24 cellular contexts compared by ENCODE assay signal in the genomic region with DNA sequence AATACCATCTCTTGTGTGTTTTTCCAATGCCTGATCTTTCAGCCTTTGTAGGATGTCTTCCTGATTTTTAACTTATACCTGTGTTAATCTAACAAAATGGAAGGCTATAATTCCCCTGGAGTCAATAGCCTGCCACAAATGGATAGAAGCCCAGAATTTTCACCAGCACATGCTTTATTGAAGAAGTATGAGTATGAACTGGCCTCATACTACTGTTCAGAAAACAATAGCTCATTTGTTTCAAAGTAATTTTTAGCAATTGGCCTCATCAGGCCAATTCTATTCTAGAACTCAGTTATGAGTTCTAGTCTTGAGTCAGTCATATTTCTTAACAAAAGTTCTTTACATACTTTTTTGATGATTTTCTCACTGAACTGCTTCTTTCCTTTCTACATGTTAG.
"Had no signal": no experiment of that assay in that cellular context is flagged by ENCODE, and none has a peak within 500 bp of the region (broad histone marks: within the 10 kb centered on the region; RNA-seq: fewer than 3 reads in every experiment).

No MANE protein-coding gene starts in this region.

- FAIRE-seq: colon, TTC549 had no signal

- DNase-seq: activated CD4-positive, alpha-beta T cell treated with anti-CD3 and anti-CD28 coated beads for 48 hours; activated CD4-positive, alpha-beta T cell treated with anti-CD3 and anti-CD28 coated beads, Interleukin-2, amount 50 U/mL, for 48 hours; activated CD8-positive, alpha-beta memory T cell treated with anti-CD3 and anti-CD28 coated beads for 24 hours; activated effector memory CD4-positive, alpha-beta T cell treated with Interleukin-2 at 50 U/mL for 16 hours; activated naive CD4-positive, alpha-beta T cell treated with Interleukin-2 at 50 U/mL for 16 hours; anterior cingulate cortex; dermis blood vessel endothelial cell; effector CD4-positive, alpha-beta T cell; heart left ventricle; hypothalamus; immature natural killer cell; mesendoderm; natural killer cell; occipital lobe; right cardiac atrium; spleen; stimulated activated naive CD4-positive, alpha-beta T cell; T-helper 9 cell; WERI-Rb-1 had no signal

- H3K27me3 ChIP-seq: esophagus muscularis mucosa, heart left ventricle, neural progenitor cell, spleen, tibial nerve had no signal

- H3K27ac ChIP-seq: esophagus muscularis mucosa, heart left ventricle, neural progenitor cell, spleen, WERI-Rb-1 had no signal

- H3K4me3 ChIP-seq: esophagus muscularis mucosa, heart left ventricle, neural progenitor cell, spleen, tibial nerve had no signal

- H3K9ac ChIP-seq: neural progenitor cell had no signal

- H3K4me1 ChIP-seq: esophagus muscularis mucosa, heart left ventricle, neural progenitor cell, spleen, tibial nerve had no signal

- H2AFZ ChIP-seq: neural progenitor cell had no signal

- H3K9me3 ChIP-seq: esophagus muscularis mucosa, heart left ventricle, spleen, tibial nerve had no signal

- H3K36me3 ChIP-seq: esophagus muscularis mucosa, heart left ventricle, neural progenitor cell, spleen, tibial nerve, WERI-Rb-1 had no signal

- H3K4me2 ChIP-seq: neural progenitor cell had no signal
